Comparison of ENCODE assay signal across 12 cellular contexts in the genomic region with DNA sequence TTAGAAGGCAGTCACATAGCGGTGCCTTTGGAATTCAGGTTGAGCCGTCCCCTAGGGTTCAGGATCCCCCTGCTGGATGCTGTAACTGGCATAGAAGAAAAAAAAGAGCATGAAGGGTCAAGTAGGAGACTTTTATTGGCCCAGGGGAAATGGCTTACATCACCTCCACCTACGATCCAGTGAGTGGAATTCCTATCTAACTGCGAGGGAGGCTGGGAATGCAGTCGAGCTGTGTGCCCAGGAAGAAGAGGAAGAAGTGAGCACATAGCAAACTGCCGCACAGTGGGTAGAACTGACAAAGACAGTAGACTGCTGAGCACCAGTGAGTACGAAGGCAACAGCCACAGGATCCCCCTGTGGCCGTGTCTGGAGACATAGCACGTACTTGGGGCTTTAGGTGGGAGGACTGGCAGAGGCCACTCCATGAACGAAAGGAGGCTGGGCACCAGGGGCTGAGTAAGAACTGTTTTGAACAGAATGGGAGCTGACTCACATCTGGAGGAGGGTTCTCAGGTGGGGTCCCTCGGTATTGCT.
DNase-seq lines count a peak whose midpoint lies in the region; ATAC-seq and TF ChIP-seq lines count a peak whose summit lies in the region.
"Had no signal": no experiment of that assay in that cellular context is flagged by ENCODE, and none has a peak within 500 bp of the region (broad histone marks: within the 10 kb centered on the region; RNA-seq: fewer than 3 reads in every experiment).

No MANE protein-coding gene starts in this region.

- 50% methylated on average over 11 of the region's 11 CpGs for WGBS in right cardiac atrium

- peaks cover 5% of the 10 kb centered on the region for H3K4me1 ChIP-seq in right cardiac atrium (ENCODE audit: control insufficient read depth, insufficient read depth, low read length)
- no peaks in the 10 kb centered on the region for H3K4me1 ChIP-seq in breast epithelium
- peaks cover 14% of the 10 kb centered on the region for H3K4me1 ChIP-seq in upper lobe of right lung

- DNase-seq in Right ventricle myocardium inferior (ENCODE audit: missing footprints) = no peak
- DNase-seq in right cardiac atrium = no peak
- DNase-seq in breast epithelium (ENCODE audit: low spot score in 2 of 2) = peak in 1 of 2 donors; percentile 41
- peak; percentile 14 for DNase-seq in iris pigment epithelial cell (ENCODE audit: low read depth)
- DNase-seq in upper lobe of right lung = no peak
- no peak for DNase-seq in activated effector memory CD4-positive, alpha-beta T cell treated with anti-CD3 and anti-CD28 coated beads, Interleukin-2, amount 50 U/mL, for 16 hours
- DNase-seq in T-helper 2 cell = no peak
- DNase-seq in activated CD4-positive, CD25-positive, alpha-beta regulatory T cell (lab: John Stamatoyannopoulos, UW) = no peak
- DNase-seq: activated CD4-positive, alpha-beta T cell treated with anti-CD3 and anti-CD28 coated beads for 4 hours; activated naive CD8-positive, alpha-beta T cell treated with anti-CD3 and anti-CD28 coated beads, Interleukin-2, amount 50 U/mL, for 24 hours; esophagus squamous epithelium; NCI-H510A had no signal

- H3K27ac ChIP-seq in right cardiac atrium (ENCODE audit: low read length) = no peak overlapping the region
- H3K27ac ChIP-seq in breast epithelium = peak overlapping the region; percentile 17 to 61
- H3K27ac ChIP-seq in upper lobe of right lung = no peak overlapping the region

- H3K9me3 ChIP-seq in right cardiac atrium (ENCODE audit: control insufficient read depth, low read length) = no peaks in the 10 kb centered on the region
- H3K9me3 ChIP-seq in breast epithelium = no peaks in the 10 kb centered on the region
- no peaks in the 10 kb centered on the region for H3K9me3 ChIP-seq in upper lobe of right lung
- H3K9me3 ChIP-seq: esophagus squamous epithelium had no signal

- H3K4me3 ChIP-seq in right cardiac atrium (ENCODE audit: low read length) = no peak overlapping the region
- peak overlapping the region in 1 of 3 donors; percentile 15 for H3K4me3 ChIP-seq in breast epithelium
- no peak overlapping the region for H3K4me3 ChIP-seq in upper lobe of right lung
- H3K4me3 ChIP-seq: esophagus squamous epithelium had no signal

- TF ChIP-seq POLR2A in breast epithelium (IDR thresholded peaks at IDR 0.05) = no peak

- intact Hi-C loops in Right ventricle myocardium inferior (cut with DNase I) (loop anchor here (5.0 kb wide), 1 partner anchor 77 kb away; the partner anchor contains the start of gene RNF220), right cardiac atrium (cut with DNase I) (no loop called here), breast epithelium (cut with DNase I; ENCODE audit: low total_unique reads) (no loop called here), upper lobe of right lung (cut with DNase I) (no loop called here)

- no peak for TF ChIP-seq CTCF in breast epithelium (IDR thresholded peaks at IDR 0.05)
- TF ChIP-seq CTCF in upper lobe of right lung (IDR thresholded peaks at IDR 0.05) = no peak

- H3K27me3 ChIP-seq in right cardiac atrium (ENCODE audit: control insufficient read depth, insufficient read depth) (no peaks in the 10 kb centered on the region), breast epithelium (no peaks in the 10 kb centered on the region), upper lobe of right lung (no peaks in the 10 kb centered on the region)

- ATAC-seq in Right ventricle myocardium inferior (peak; percentile 18), right cardiac atrium (no peak), upper lobe of right lung (peak; percentile 85)
- ATAC-seq: activated naive CD8-positive, alpha-beta T cell treated with anti-CD3 and anti-CD28 coated beads, Interleukin-2, amount 50 U/mL, for 24 hours had no signal

- no peaks in the 10 kb centered on the region for H3K36me3 ChIP-seq in breast epithelium
- H3K36me3 ChIP-seq in upper lobe of right lung = no peaks in the 10 kb centered on the region
- H3K36me3 ChIP-seq: esophagus squamous epithelium had no signal

Comparison
In these comparisons a context has a peak if more than half of its experiments do, and no peak if none do; other contexts are left out.
1. ATAC-seq: peak in Right ventricle myocardium inferior (single experiment) and upper lobe of right lung (single experiment); none in right cardiac atrium (0 of 2).
2. H3K27ac ChIP-seq: peak in breast epithelium (2 of 2); none in right cardiac atrium (single experiment) and upper lobe of right lung (single experiment).